8 cellular contexts compared by ENCODE assay signal in genomic region chr6:27517928-27518787, GRCh38. TPM values are rescaled to one million over a fixed set of nuclear protein-coding genes. Genes with fewer than 3 reads are reported as not detected.
DNase-seq lines count a peak whose midpoint lies in the region; ATAC-seq, FAIRE-seq and TF ChIP-seq lines count a peak whose summit lies in the region.

No MANE protein-coding gene starts in this region.

- H3K9me3 ChIP-seq in heart left ventricle (no peaks in the 10 kb centered on the region), small intestine (ENCODE audit: control insufficient read depth, low read depth) (no peaks in the 10 kb centered on the region)

- peak; percentile 39 to 68 (median 54) for ATAC-seq in heart left ventricle
- no peak for ATAC-seq in HG03571 (IDR thresholded peaks at IDR 0.05; ENCODE audit: unreplicated experiment)

- no peak for TF ChIP-seq POLR2A in heart left ventricle (IDR thresholded peaks at IDR 0.05)

- peak; percentile 24 for DNase-seq in GM06990 (ENCODE audit: extremely low read depth, insufficient read length)
- peak; percentile 76 for DNase-seq in KG1 (lab: John Stamatoyannopoulos, UW)
- DNase-seq in heart left ventricle: no peak
- DNase-seq in small intestine: peak; percentile 33
- no peak for DNase-seq in hippocampal formation (lab: John Stamatoyannopoulos, UW)
- DNase-seq in HPDE6-E6E7 (ENCODE audit: extremely low spot score): no peak

- 32 to 47% (median 40%) methylated on average over 12 of the region's 12 CpGs for WGBS in heart left ventricle, 4 donors
- WGBS in small intestine, 3 donors: 6 to 26% (median 15%) methylated on average over 12 of the region's 12 CpGs

- H3K4me1 ChIP-seq in heart left ventricle: peaks cover 0 to 13% (median 7%) of the 10 kb centered on the region in 12 donors
- H3K4me1 ChIP-seq in small intestine (ENCODE audit: control insufficient read depth in 2 of 2, insufficient read depth in 1 of 2, low read depth in 1 of 2, low read length in 1 of 2): no peaks in the 10 kb centered on the region

- TF ChIP-seq CTCF in GM06990 (IDR thresholded peaks at IDR 0.05; ENCODE audit: insufficient read depth, low read length, poor library complexity, severe bottlenecking) (no peak), WI38 (IDR thresholded peaks at IDR 0.05; ENCODE audit: low read depth, low read length) (no peak), heart left ventricle (IDR thresholded peaks at IDR 0.05) (no peak)

- no peaks in the 10 kb centered on the region for H3K36me3 ChIP-seq in GM06990 (ENCODE audit: control insufficient read depth, insufficient read depth, low read length)
- no peaks in the 10 kb centered on the region for H3K36me3 ChIP-seq in heart left ventricle
- H3K36me3 ChIP-seq in small intestine (ENCODE audit: control insufficient read depth in 2 of 2, insufficient read depth in 2 of 2, low read length in 2 of 2): no peaks in the 10 kb centered on the region

- intact Hi-C loops in heart left ventricle (cut with DNase I): loop anchor here (1.0 to 10.0 kb wide), 10 partner anchors 39 to 384 kb away; a partner anchor contains a TSS

- no peak for FAIRE-seq in small intestine (lab: Jason Lieb, UNC)

- H3K4me3 ChIP-seq in GM06990 (replicated peaks; ENCODE audit: low read depth, low read length): peak overlapping the region; percentile 82
- peak overlapping the region; percentile 77 for H3K4me3 ChIP-seq in WI38 (ENCODE audit: low read depth, low read length)
- peak overlapping the region in 11 of 12 donors; percentile 63 to 83 (median 71) for H3K4me3 ChIP-seq in heart left ventricle
- peak overlapping the region in 1 of 2 donors; percentile 68 for H3K4me3 ChIP-seq in small intestine (ENCODE audit: low read depth in 1 of 2, low read length in 2 of 2)

- H3K27me3 ChIP-seq in GM06990 (replicated peaks; ENCODE audit: control insufficient read depth, insufficient read depth, low read length) (no peaks in the 10 kb centered on the region), heart left ventricle (peaks cover 5 to 33% (median 14%) of the 10 kb centered on the region in 9 donors), small intestine (ENCODE audit: control insufficient read depth in 2 of 2, insufficient read depth in 2 of 2, low read length in 2 of 2) (peaks cover 0 to 6% of the 10 kb centered on the region in 2 donors)

- peak overlapping the region in 10 of 12 donors; percentile 68 to 94 (median 80) for H3K27ac ChIP-seq in heart left ventricle
- H3K27ac ChIP-seq in small intestine (ENCODE audit: low read depth in 1 of 2, low read length in 1 of 2): no peak overlapping the region

RNA-seq across cellular contexts. Expression of gene ZNF184, which starts 45.3 kb away (rescaled TPM):
- 1 to 10 TPM; 3.2 to 6.5 (median 4.0) TPM for total RNA-seq in heart left ventricle
- polyA plus RNA-seq in heart left ventricle (1 to 10 TPM in 1 of 2 donors, under 1 TPM in 1; 0.99 to 2.2 TPM), small intestine (1 to 10 TPM; 1.6 to 3.7 (median 1.8) TPM)

Comparison
In these comparisons a context has a peak if more than half of its experiments do, and no peak if none do; other contexts are left out.
1. DNase-seq: peak in GM06990 (single experiment), KG1 (single experiment) and small intestine (single experiment); none in heart left ventricle (0 of 5), hippocampal formation (0 of 2) and HPDE6-E6E7 (single experiment).
2. H3K27ac ChIP-seq: peak in heart left ventricle (10 of 12); none in small intestine (0 of 2).